Comparison of ENCODE assay signal across 8 cellular contexts in the genomic region with DNA sequence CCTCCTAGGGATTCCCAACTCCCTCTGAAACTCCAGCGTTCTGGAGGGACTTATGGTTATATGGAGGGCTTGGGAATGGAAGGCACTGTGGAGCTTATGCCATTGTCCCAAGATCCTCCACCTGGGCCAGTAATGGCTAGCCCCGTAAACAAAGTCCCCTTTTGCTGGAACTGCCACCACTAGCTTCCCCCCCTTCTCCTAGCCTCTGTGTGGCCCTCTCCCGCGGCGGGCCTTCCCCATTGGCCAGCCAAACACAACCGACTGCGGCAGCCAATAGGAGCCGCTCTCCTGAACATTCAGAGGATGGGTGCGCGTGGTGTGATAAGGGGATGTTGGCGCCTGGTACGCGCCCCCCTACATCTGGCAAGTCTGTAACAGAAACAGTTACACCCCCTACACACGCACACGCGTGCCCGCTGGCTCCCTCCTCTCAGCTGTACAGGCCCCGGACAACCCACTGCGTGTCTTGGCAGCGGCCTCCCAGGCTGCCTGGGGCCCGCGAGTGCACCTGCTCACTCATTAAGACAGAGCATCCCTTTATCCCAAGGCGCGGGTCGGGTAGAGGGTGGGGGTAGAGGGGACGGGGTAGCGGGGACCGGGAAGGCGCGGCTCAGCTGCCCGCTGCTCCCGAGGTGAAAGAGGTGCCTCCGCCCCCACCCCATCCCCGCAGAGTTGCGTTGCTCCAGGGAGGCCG. TPM values are rescaled to one million over a fixed set of nuclear protein-coding genes. Genes with fewer than 3 reads are reported as not detected.
A peak's percentile ranks its signal among the peaks of the same experiment; 100 is the strongest.
DNase-seq lines count a peak whose midpoint lies in the region; ATAC-seq and TF ChIP-seq lines count a peak whose summit lies in the region.

No MANE protein-coding gene starts in this region.

- H3K27me3 Mint-ChIP-seq in brain: peaks cover under 1% of the 10 kb centered on the region

- no peak for TF ChIP-seq CTCF in GM12865 (IDR thresholded peaks at IDR 0.05; ENCODE audit: insufficient read depth, low read depth, low read length, missing control alignments)
- no peak for TF ChIP-seq CTCF in brain (conservative IDR thresholded peaks at IDR 0.05)

- H3K27ac Mint-ChIP-seq in brain: peak overlapping the region; percentile 90 to 99 (median 97)

- peaks cover 49% of the 10 kb centered on the region for H3K4me1 Mint-ChIP-seq in brain

- H3K9me3 Mint-ChIP-seq in brain: peaks cover 0 to 3% (median 0%) of the 10 kb centered on the region in 5 experiments

- DNase-seq in GM12865 (ENCODE audit: low read depth): peak; percentile 80
- peak; percentile 54 to 94 (median 89) for DNase-seq in NCI-H1417 (lab: John Stamatoyannopoulos, UW)
- DNase-seq in T-helper 9 cell: peak; percentile 47
- DNase-seq in islet precursor cell: peak; percentile 62
- peak; percentile 74 for DNase-seq in stimulated activated CD4-positive, alpha-beta T cell treated with anti-CD3 and anti-CD28 coated beads, Interleukin-1b, Interleukin-23, amount 100 ng/mL, for 48 hours
- no peak for DNase-seq in OCI-M2 (lab: John Stamatoyannopoulos, UW; ENCODE audit: unreplicated experiment)

- peak; percentile 74 for ATAC-seq in HG02588 (IDR thresholded peaks at IDR 0.05; ENCODE audit: unreplicated experiment)

- H3K4me3 Mint-ChIP-seq in brain: peak overlapping the region; percentile 84 to 92 (median 90)

- H3K36me3 Mint-ChIP-seq in brain: no peaks in the 10 kb centered on the region

- H3K4me3 ChIP-seq in GM12865 (ENCODE audit: low read depth, low read length): peak overlapping the region; percentile 68

RNA-seq across cellular contexts. Expression of gene RAB33A, which starts 0.9 kb away (rescaled TPM):
- 31.0 TPM for polyA plus RNA-seq in brain (ENCODE audit: insufficient read depth, low read depth, low replicate concordance)

RNA-seq across cellular contexts. Expression of gene AIFM1, which starts 5.3 kb away (rescaled TPM):
- 30.0 TPM for polyA plus RNA-seq in brain (ENCODE audit: insufficient read depth, low read depth, low replicate concordance)
